Comparison of ENCODE assay signal across 8 cellular contexts in the genomic region with DNA sequence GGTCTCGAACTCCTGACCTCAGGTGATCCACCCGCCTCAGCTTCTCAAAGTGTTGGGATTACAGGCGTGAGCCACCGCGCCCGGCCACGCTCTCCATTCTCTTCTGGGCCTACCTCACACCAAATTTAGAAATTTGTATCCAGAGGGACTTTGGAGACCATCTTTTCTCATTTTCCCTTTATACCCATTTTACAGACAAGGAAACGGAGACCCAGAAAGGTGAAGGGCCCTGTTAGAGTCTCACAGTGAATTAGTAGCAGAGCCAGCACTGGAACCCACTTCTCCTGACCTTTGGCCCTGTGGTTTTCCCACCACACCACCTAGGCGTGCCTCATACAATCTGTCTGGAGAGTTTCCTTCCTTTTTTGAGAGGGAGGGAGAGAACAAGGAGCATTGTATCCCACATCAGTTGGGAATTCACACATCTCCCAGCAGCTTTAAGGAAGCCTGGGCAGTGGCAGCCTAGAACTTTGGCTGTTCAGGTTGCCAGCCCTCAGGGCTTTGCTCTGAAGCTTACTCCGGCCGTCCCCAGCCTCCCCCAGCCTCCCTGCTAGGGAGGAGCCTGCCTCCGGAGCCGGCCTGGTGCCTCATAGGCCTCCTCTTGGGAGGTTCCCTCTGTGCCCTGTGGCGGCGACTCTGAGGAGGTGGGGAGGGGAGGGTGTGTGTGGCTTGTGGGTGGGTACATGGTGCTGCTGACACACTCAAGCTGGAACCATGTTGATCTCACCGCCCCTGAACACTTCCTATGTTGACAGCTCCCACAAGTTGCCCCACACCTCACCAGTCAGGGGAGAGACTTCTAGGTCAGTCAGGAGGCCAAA.
A peak's percentile ranks its signal among the peaks of the same experiment; 100 is the strongest.
DNase-seq lines count a peak whose midpoint lies in the region; ATAC-seq and FAIRE-seq lines count a peak whose summit lies in the region.

No MANE protein-coding gene starts in this region.

- ATAC-seq in GM18519 (IDR thresholded peaks at IDR 0.05; ENCODE audit: low FRiP score, unreplicated experiment), result no peak
- no peak for ATAC-seq in GM21619 (IDR thresholded peaks at IDR 0.05; ENCODE audit: unreplicated experiment)

- DNase-seq in HTR-8/SVneo (ENCODE audit: insufficient read length, low spot score) (no peak), activated T-cell treated with anti-CD3 and anti-CD28 coated beads for 48 hours (ENCODE audit: low read depth) (peak; percentile 57), glomerular visceral epithelial cell (ENCODE audit: extremely low spot score) (peak; percentile 88), NCI-H2227 (lab: John Stamatoyannopoulos, UW; ENCODE audit: unreplicated experiment) (no peak), medulla oblongata (ENCODE audit: extremely low spot score) (no peak)
- DNase-seq in stimulated activated CD8-positive, alpha-beta memory T cell treated with anti-CD3 and anti-CD28 coated beads, Interleukin-2, amount 100 ng/mL, for 48 hours (ENCODE audit: low read depth in 2 of 2), result peak; percentile 60 to 67

- FAIRE-seq in HTR-8/SVneo (lab: Jason Lieb, UNC), result peak; percentile 91

Comparison
In these comparisons a context has a peak if more than half of its experiments do, and no peak if none do; other contexts are left out.
1. DNase-seq: peak in activated T-cell treated with anti-CD3 and anti-CD28 coated beads for 48 hours (single experiment), glomerular visceral epithelial cell (single experiment) and stimulated activated CD8-positive, alpha-beta memory T cell treated with anti-CD3 and anti-CD28 coated beads, Interleukin-2, amount 100 ng/mL, for 48 hours (2 of 2); none in HTR-8/SVneo (single experiment), NCI-H2227 (single experiment) and medulla oblongata (single experiment).